Comparison of ENCODE assay signal across 1 cellular context in genomic region chr19:55080121-55080914, GRCh38.
TF ChIP-seq lines count a peak whose summit lies in the region.

No MANE protein-coding gene starts in this region.

TF ChIP-seq in WTC11, 78 proteins besides CTCF, POLR2A, EP300 and RAD21 (continued from another document):
- 0 out of 2 replicates have a peak, but pooled peaks have one; percentile 58 for TF ChIP-seq ZBTB43 (CRISPR knock-in tag; IDR thresholded peaks at IDR 0.05)
- TF ChIP-seq JUN (CRISPR knock-in tag; IDR thresholded peaks at IDR 0.05) = no peak
- TF ChIP-seq ZNF416 (CRISPR knock-in tag; IDR thresholded peaks at IDR 0.05) = no peak
- TF ChIP-seq USF1 (CRISPR knock-in tag; IDR thresholded peaks at IDR 0.05) = no peak
- TF ChIP-seq TEAD4 (CRISPR knock-in tag; IDR thresholded peaks at IDR 0.05) = no peak
- TF ChIP-seq NR2C2 (CRISPR knock-in tag; IDR thresholded peaks at IDR 0.05) = no peak
- TF ChIP-seq ATF6 (CRISPR knock-in tag; IDR thresholded peaks at IDR 0.05) = no peak
